In the genomic region with DNA sequence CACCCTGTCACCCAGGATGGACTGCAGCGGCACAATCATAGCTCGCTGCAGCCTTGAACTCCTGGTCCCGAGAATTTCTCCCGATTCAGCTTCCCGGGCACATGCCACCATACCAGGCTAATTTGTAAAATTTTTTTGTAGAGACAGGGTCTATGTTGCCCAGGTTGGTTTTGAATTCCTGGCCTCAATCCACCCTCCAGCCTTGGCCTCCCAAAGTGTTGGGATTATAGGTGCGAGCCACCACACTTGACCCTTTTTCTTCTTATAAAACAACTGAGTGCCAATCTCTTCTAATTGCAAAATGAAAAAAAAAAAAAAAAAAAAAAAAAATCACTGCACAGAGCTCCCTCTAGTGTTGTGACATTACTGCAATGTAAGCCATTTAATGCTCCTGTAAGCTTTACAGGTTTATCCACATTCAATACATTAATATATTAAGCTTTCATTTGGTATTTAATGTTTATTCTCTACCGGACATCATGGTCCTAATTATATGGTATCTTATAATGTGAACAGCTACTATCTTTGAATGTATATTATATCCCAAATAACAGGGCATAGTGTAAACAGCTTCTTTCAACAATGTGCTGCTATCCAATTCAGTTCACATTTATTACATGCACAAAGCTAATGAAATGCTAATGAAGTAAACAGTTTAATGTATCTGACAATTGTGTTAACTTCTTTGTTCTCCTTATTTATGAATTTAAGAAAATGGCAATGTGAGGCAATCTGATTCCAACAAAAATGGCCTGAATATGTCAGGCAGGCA, we compare ENCODE assay signal across 7 cellular contexts. TPM values are rescaled to one million over a fixed set of nuclear protein-coding genes. Genes with fewer than 3 reads are reported as not detected.
DNase-seq lines count a peak whose midpoint lies in the region; ATAC-seq, FAIRE-seq and TF ChIP-seq lines count a peak whose summit lies in the region.

No MANE protein-coding gene starts in this region.

- H3K27ac ChIP-seq in Karpas-422 (ENCODE audit: low read length) (no peak overlapping the region), GM12878 (ENCODE audit: control insufficient read depth, insufficient read depth) (no peak overlapping the region)

- H3K9me3 Mint-ChIP-seq in immature natural killer cell (no peaks in the 10 kb centered on the region), type B pancreatic cell (no peaks in the 10 kb centered on the region), glutamatergic neuron (ENCODE audit: unreplicated experiment) (no peaks in the 10 kb centered on the region)

- RAD21 ChIA-PET in GM12878 (lab: Charles Lee; ENCODE audit: unreplicated experiment) = interaction anchor here (0.6 to 7.0 kb wide), 26 partner anchors 10 to 730 kb away, joined by 3 to 117 read pairs (median 4); partner anchors contain the start of gene COPB1

- FAIRE-seq in G401.6 (lab: Jason Lieb, UNC) = peak; percentile 95
- FAIRE-seq in GM12878 (lab: Jason Lieb, UNC) = peak; percentile 78

- in situ Hi-C loops in GM12878 (cut with MboI) = loop anchor here (5.0 kb wide), 1 partner anchor 158 kb away; no protein-coding TSS in a partner anchor

- peak overlapping the region in 1 of 6 donors; percentile 28 for H3K27ac Mint-ChIP-seq in immature natural killer cell
- H3K27ac Mint-ChIP-seq in type B pancreatic cell = no peak overlapping the region
- H3K27ac Mint-ChIP-seq in glutamatergic neuron (ENCODE audit: unreplicated experiment) = no peak overlapping the region

- H3K9me2 ChIP-seq in Karpas-422 (replicated peaks; ENCODE audit: insufficient read depth, low read length) = no peaks in the 10 kb centered on the region

- H3K9me3 ChIP-seq in Karpas-422 (ENCODE audit: low read length) (no peaks in the 10 kb centered on the region), GM12878 (replicated peaks; ENCODE audit: control insufficient read depth, insufficient read depth, low read length) (no peaks in the 10 kb centered on the region)

- H3K27me3 Mint-ChIP-seq in immature natural killer cell (ENCODE audit: low read depth in 3 of 3) = peaks cover 0 to 1% (median 0%) of the 10 kb centered on the region in 3 donors
- H3K27me3 Mint-ChIP-seq in type B pancreatic cell = no peaks in the 10 kb centered on the region
- H3K27me3 Mint-ChIP-seq in glutamatergic neuron (ENCODE audit: unreplicated experiment) = peaks cover 2% of the 10 kb centered on the region

- ATAC-seq in GM12878 (peak; percentile 65), HG03045 (IDR thresholded peaks at IDR 0.05; ENCODE audit: unreplicated experiment) (no peak)

- DNase-seq in Karpas-422 (peak; percentile 75), GM12878 (ENCODE audit: low read depth, low spot score) (no peak), immature natural killer cell (peak in 2 of 3 donors; percentile 28), type B pancreatic cell (ENCODE audit: extremely low spot score, unreplicated experiment) (no peak), glutamatergic neuron (no peak)

- H4K20me1 ChIP-seq in Karpas-422 (ENCODE audit: insufficient read depth, low read depth, low read length) (no peaks in the 10 kb centered on the region), GM12878 (ENCODE audit: control insufficient read depth, insufficient read depth) (no peaks in the 10 kb centered on the region)

- H3K36me3 ChIP-seq in Karpas-422 (ENCODE audit: insufficient read depth, low read length) (peaks cover 17% of the 10 kb centered on the region; the same call in 1 of the 2 replicates), GM12878 (ENCODE audit: control insufficient read depth in 2 of 2, insufficient read depth in 2 of 2, low read length in 1 of 2) (peaks cover 0 to 18% of the 10 kb centered on the region in 2 experiments; a peak in 1 of 4 replicates)

- peaks cover 12 to 26% of the 10 kb centered on the region in 2 donors for H3K4me1 Mint-ChIP-seq in immature natural killer cell
- H3K4me1 Mint-ChIP-seq in type B pancreatic cell (ENCODE audit: unreplicated experiment) = no peaks in the 10 kb centered on the region
- H3K4me1 Mint-ChIP-seq in glutamatergic neuron (ENCODE audit: low read depth, unreplicated experiment) = no peaks in the 10 kb centered on the region

- H3K36me3 Mint-ChIP-seq in immature natural killer cell (peaks cover 11 to 40% (median 16%) of the 10 kb centered on the region in 3 donors), type B pancreatic cell (peaks cover 23% of the 10 kb centered on the region), glutamatergic neuron (ENCODE audit: unreplicated experiment) (peaks cover 4% of the 10 kb centered on the region)

- intact Hi-C loops in GM12878 (cut with micrococcal nuclease; ENCODE audit: unreplicated experiment) = loop anchor here (1.0 to 5.0 kb wide), 2 partner anchors 155 to 498 kb away; no protein-coding TSS in a partner anchor

- TF ChIP-seq EP300 in GM12878 (IDR thresholded peaks at IDR 0.05; ENCODE audit: borderline replicate concordance in 1 of 2, control insufficient read depth in 1 of 2, low read depth in 2 of 2, low read length in 2 of 2) = no peak

- H3K9ac ChIP-seq in Karpas-422 (ENCODE audit: low read length) (no peak overlapping the region), GM12878 (ENCODE audit: control insufficient read depth, insufficient read depth, low read length) (no peak overlapping the region)

- H3K4me2 ChIP-seq in Karpas-422 (ENCODE audit: low read depth, low read length, poor library complexity, severe bottlenecking) (no peak overlapping the region), GM12878 (ENCODE audit: control insufficient read depth, insufficient read depth) (no peak overlapping the region)

- H3K79me2 ChIP-seq in Karpas-422 (ENCODE audit: low read length) (no peaks in the 10 kb centered on the region), GM12878 (ENCODE audit: control insufficient read depth, insufficient read depth, low read length) (no peaks in the 10 kb centered on the region)

- POLR2A ChIA-PET in GM12878 (lab: Charles Lee) = interaction anchor here (0.6 to 1.1 kb wide), 11 partner anchors 8 to 1591 kb away, joined by 3 to 8 read pairs (median 3); no protein-coding TSS in a partner anchor

- SMC1A ChIA-PET in GM12878 (lab: Charles Lee; ENCODE audit: uncharacterized antibody, unreplicated experiment) = interaction anchor here (0.5 to 8.1 kb wide), 35 partner anchors 9 to 759 kb away, joined by 3 to 138 read pairs (median 3); no protein-coding TSS in a partner anchor

- TF ChIP-seq POLR2A in GM12878 (IDR thresholded peaks at IDR 0.05; ENCODE audit: low read depth, low read length) = no peak

- peak; percentile 65 for TF ChIP-seq RAD21 in GM12878 (IDR thresholded peaks at IDR 0.05; ENCODE audit: insufficient read depth, low read depth, low read length)

- no peak overlapping the region for H3K4me3 Mint-ChIP-seq in immature natural killer cell
- no peak overlapping the region for H3K4me3 Mint-ChIP-seq in type B pancreatic cell
- no peak overlapping the region for H3K4me3 Mint-ChIP-seq in glutamatergic neuron (ENCODE audit: unreplicated experiment)

- BruUV-seq in GM12878 (replicated peaks; lab: Mats Ljungman, UMichigan) = TSS peak; percentile 33

- TF ChIP-seq CTCF in GM12878 (IDR thresholded peaks at IDR 0.05 in 2 of 3, conservative IDR thresholded peaks at IDR 0.05 in 1 of 3; ENCODE audit: control insufficient read depth in 2 of 3, extremely low read depth in 1 of 3, insufficient read depth in 1 of 3, low read depth in 3 of 3, low read length in 3 of 3) (peak; percentile 51 to 66 (median 56); a peak in 5 of 6 replicates), type B pancreatic cell (conservative IDR thresholded peaks at IDR 0.05) (peak; percentile 79), glutamatergic neuron (IDR thresholded peaks at IDR 0.05; ENCODE audit: partially characterized antibody, unreplicated experiment) (no peak)

- H3K27me3 ChIP-seq in Karpas-422 (ENCODE audit: low read length) (no peaks in the 10 kb centered on the region), GM12878 (replicated peaks in 1 of 2; ENCODE audit: control insufficient read depth in 2 of 2, insufficient read depth in 2 of 2, low read length in 1 of 2) (no peaks in the 10 kb centered on the region)

- H3K4me3 ChIP-seq in Karpas-422 (ENCODE audit: low read length) = no peak overlapping the region
- no peak overlapping the region for H3K4me3 ChIP-seq in GM12878

- H3K4me1 ChIP-seq in Karpas-422 (ENCODE audit: low read length) = no peaks in the 10 kb centered on the region
- H3K4me1 ChIP-seq in GM12878 (ENCODE audit: control insufficient read depth, insufficient read depth, low read length) = no peaks in the 10 kb centered on the region

- H2AFZ ChIP-seq in Karpas-422 (ENCODE audit: low read length) = no peak overlapping the region
- H2AFZ ChIP-seq in GM12878 (ENCODE audit: control insufficient read depth, low read depth, low read length) = no peak overlapping the region

- 69% methylated on average over 7 of the region's 7 CpGs for WGBS in GM12878 (ENCODE audit: insufficient coverage, insufficient replicate concordance, low lambda C conversion rate, missing lambda C conversion rate)

- CTCF ChIA-PET in GM12878 (lab: Yijun Ruan, JAX) = interaction anchor here (0.6 to 10.0 kb wide), 56 partner anchors 7 to 1385 kb away, joined by 3 to 238 read pairs (median 4); no protein-coding TSS in a partner anchor

TF ChIP-seq in GM12878, 131 proteins besides CTCF, POLR2A, EP300 and RAD21 (continues in another document):
- TF ChIP-seq RCOR1 (conservative IDR thresholded peaks at IDR 0.05; ENCODE audit: low read depth, low read length) = no peak

RNA-seq across cellular contexts. Expression of gene COPB1, which starts 44.6 kb away (rescaled TPM):
- 68.2 and 120 TPM in 2 replicates for total RNA-seq in Karpas-422 (2014; rRNA removed; shearing (Covaris generic); ENCODE audit: low replicate concordance)
- total RNA-seq in GM12878 (2013; cell fraction: nucleolus; rRNA removed) = 139 and 157 TPM in 2 replicates
- total RNA-seq in GM12878 (2014; rRNA removed) (117 and 126 TPM in 2 replicates), GM12878 (2014; rRNA removed; fragmentation: Illumina TruSeq; extraction: Trizol) (141 and 149 TPM in 2 replicates), GM12878 (2021) (85.3 and 88.8 TPM in 2 replicates), type B pancreatic cell (ENCODE audit: low replicate concordance) (108 and 130 TPM in 2 replicates), glutamatergic neuron (ENCODE audit: unreplicated experiment) (99.4 TPM)
- polyA plus RNA-seq in GM12878 (2011; ENCODE audit: low read depth) = 67.7 TPM
- polyA plus RNA-seq in GM12878 (2011; rRNA removed) (139 and 189 TPM in 2 replicates), GM12878 (2014; fragmentation: Illumina TruSeq; extraction: Trizol) (95.5 and 107 TPM in 2 replicates), GM12878 (2014; fragmentation: Nextera tagmentation; extraction: Ambion mirVana) (100 to 1,000 TPM in 1 of 2 experiments, 10 to 100 TPM in 1; 74.4 to 101 TPM), GM12878 (2014; rRNA removed) (60.7 and 67.0 TPM in 2 replicates), GM12878 (2016; fragmentation: Nextera tagmentation; extraction: Ambion mirVana) (100 to 1,000 TPM; 142 to 146 TPM), immature natural killer cell (100 to 1,000 TPM in 2 of 3 donors, 10 to 100 TPM in 1; 71.0 to 133 (median 106) TPM)
- polyA plus RNA-seq in GM12878 (2011; cell fraction: cytosol; rRNA removed) = 60.4 and 61.6 TPM in 2 replicates
- polyA plus RNA-seq in GM12878 (2011; cell fraction: nucleus; rRNA removed) = 55.6 and 55.9 TPM in 2 replicates
- polyA plus RNA-seq in GM12878 (2012) = 82.7 and 89.9 TPM in 2 replicates
- 87.9 and 117 TPM in 2 replicates for polyA minus RNA-seq in GM12878 (2011; rRNA and poly(A)+ RNA removed)
- polyA minus RNA-seq in GM12878 (2011; cell fraction: cytosol; rRNA and poly(A)+ RNA removed) = 54.7 and 62.0 TPM in 2 replicates
- polyA minus RNA-seq in GM12878 (2011; cell fraction: nucleus; rRNA and poly(A)+ RNA removed) = 39.3 and 59.2 TPM in 2 replicates

Comparison
In these comparisons a context has a peak if more than half of its experiments do, and no peak if none do; other contexts are left out.
1. DNase-seq: peak in Karpas-422 (single experiment) and immature natural killer cell (2 of 3); none in GM12878 (single experiment), type B pancreatic cell (single experiment) and glutamatergic neuron (single experiment).